In genomic region chr13:113360446-113360845, GRCh38 we compare ENCODE assay signal across 15 cellular contexts. TPM values are rescaled to one million over a fixed set of nuclear protein-coding genes. Genes with fewer than 3 reads are reported as not detected.
A peak's percentile ranks its signal among the peaks of the same experiment; 100 is the strongest.
DNase-seq lines count a peak whose midpoint lies in the region; ATAC-seq and TF ChIP-seq lines count a peak whose summit lies in the region.
"Had no signal": no experiment of that assay in that cellular context is flagged by ENCODE, and none has a peak within 500 bp of the region (broad histone marks: within the 10 kb centered on the region; RNA-seq: fewer than 3 reads in every experiment).

No MANE protein-coding gene starts in this region.

- no peak overlapping the region for H2AFZ ChIP-seq in neuronal stem cell (ENCODE audit: low read length)

- no peak for TF ChIP-seq POLR2A in testis (IDR thresholded peaks at IDR 0.05)
- TF ChIP-seq POLR2A in body of pancreas (IDR thresholded peaks at IDR 0.05): no peak

- peak; percentile 33 for DNase-seq in activated CD8-positive, alpha-beta memory T cell treated with anti-CD3 and anti-CD28 coated beads for 24 hours
- DNase-seq in activated CD8-positive, alpha-beta memory T cell treated with anti-CD3 and anti-CD28 coated beads, Interleukin-2, amount 50 U/mL, for 4 hours: no peak
- DNase-seq in left lobe of liver (ENCODE audit: low spot score) (peak; percentile 40), neuronal stem cell (ENCODE audit: low spot score) (no peak), testis (no peak), psoas muscle (no peak), RPMI8226 (no peak), body of pancreas (no peak)
- DNase-seq: AML-193; Caco-2; CD4-positive, alpha-beta T cell had no signal

- peak overlapping the region; percentile 41 for H2BK12ac ChIP-seq in neuronal stem cell (ENCODE audit: low read length)

- ATAC-seq in left lobe of liver (no peak), psoas muscle (no peak), body of pancreas (no peak)
- ATAC-seq: A549 had no signal

- H2BK15ac ChIP-seq in neuronal stem cell (ENCODE audit: low read length): no peak overlapping the region

- peaks cover 0 to 8% (median 0%) of the 10 kb centered on the region in 3 experiments for H3K27me3 ChIP-seq in neuronal stem cell (ENCODE audit: control insufficient read depth in 3 of 3, insufficient read depth in 3 of 3, low read depth in 1 of 3, low read length in 3 of 3)
- no peaks in the 10 kb centered on the region for H3K27me3 ChIP-seq in testis
- H3K27me3 ChIP-seq in psoas muscle (ENCODE audit: insufficient read depth in 3 of 3, low read length in 2 of 3): no peaks in the 10 kb centered on the region
- H3K27me3 ChIP-seq in body of pancreas: no peaks in the 10 kb centered on the region

- H2BK120ac ChIP-seq in neuronal stem cell (ENCODE audit: low read depth, low read length): no peak overlapping the region

- no peak overlapping the region for H4K8ac ChIP-seq in neuronal stem cell (ENCODE audit: low read depth, low read length)

- no peak overlapping the region for H3K14ac ChIP-seq in neuronal stem cell (ENCODE audit: low read length)

- no peak overlapping the region for H3K23ac ChIP-seq in neuronal stem cell (ENCODE audit: low read depth, low read length, poor library complexity)

- H3K4me3 ChIP-seq in neuronal stem cell (ENCODE audit: low read length in 2 of 2) (no peak overlapping the region), testis (no peak overlapping the region), psoas muscle (no peak overlapping the region), body of pancreas (no peak overlapping the region)
- H3K4me3 ChIP-seq: A549, HAP-1 had no signal

- TF ChIP-seq CTCF in testis (IDR thresholded peaks at IDR 0.05) (no peak), psoas muscle (IDR thresholded peaks at IDR 0.05) (no peak), body of pancreas (IDR thresholded peaks at IDR 0.05) (no peak)

- no CpG with 5 or more reads among the region's 6 CpGs for WGBS in neuronal stem cell (ENCODE audit: extremely low coverage in 2 of 2, insufficient read length in 2 of 2, insufficient replicate concordance in 1 of 2), 2 donors
- 82 to 85% methylated on average over 3 to 6 of the region's 6 CpGs for WGBS in testis, 2 donors
- WGBS in psoas muscle, 3 donors: 74 to 84% (median 78%) methylated on average over 6 of the region's 6 CpGs
- WGBS in body of pancreas, 2 donors: 88 to 97% methylated on average over 2 to 6 of the region's 6 CpGs

- H3K27ac ChIP-seq in neuronal stem cell (replicated peaks; ENCODE audit: low read length) (no peak overlapping the region), testis (peak overlapping the region; percentile 15 to 24), psoas muscle (no peak overlapping the region), body of pancreas (no peak overlapping the region)
- H3K27ac ChIP-seq: 22Rv1, A549, C4-2B had no signal

- peaks cover 6% of the 10 kb centered on the region for H3K79me1 ChIP-seq in neuronal stem cell (ENCODE audit: low read depth, low read length)

- H3K4me1 ChIP-seq in neuronal stem cell (ENCODE audit: control insufficient read depth in 2 of 2, insufficient read depth in 1 of 2, low read depth in 1 of 2, low read length in 2 of 2) (peaks cover 2 to 6% of the 10 kb centered on the region in 2 donors), testis (peaks cover 4% of the 10 kb centered on the region), psoas muscle (peaks cover 13% of the 10 kb centered on the region), body of pancreas (peaks cover 19% of the 10 kb centered on the region)
- H3K4me1 ChIP-seq: A549 had no signal

- H4K91ac ChIP-seq in neuronal stem cell (ENCODE audit: low read depth, low read length, poor library complexity): no peak overlapping the region

- no peak overlapping the region for H3K4ac ChIP-seq in neuronal stem cell (ENCODE audit: low read length)

- H3K4me2 ChIP-seq in neuronal stem cell (ENCODE audit: insufficient read depth, low read length, poor library complexity, severe bottlenecking): no peak overlapping the region
- H3K4me2 ChIP-seq: A549 had no signal

- no peak overlapping the region for H2BK5ac ChIP-seq in neuronal stem cell (ENCODE audit: low read length)

- peaks cover 0 to 3% of the 10 kb centered on the region in 2 donors for H3K9me3 ChIP-seq in neuronal stem cell (replicated peaks in 1 of 2; ENCODE audit: control insufficient read depth in 2 of 2, insufficient read depth in 1 of 2, low read depth in 1 of 2, low read length in 2 of 2)
- no peaks in the 10 kb centered on the region for H3K9me3 ChIP-seq in testis
- H3K9me3 ChIP-seq in psoas muscle: no peaks in the 10 kb centered on the region
- H3K9me3 ChIP-seq in body of pancreas: no peaks in the 10 kb centered on the region
- H3K9me3 ChIP-seq: A549, Caco-2, HAP-1 had no signal

- no peak overlapping the region for H2AK5ac ChIP-seq in neuronal stem cell (ENCODE audit: low read depth, low read length)

- no peak overlapping the region for H3K9ac ChIP-seq in neuronal stem cell (ENCODE audit: low read depth, low read length, poor library complexity)

- no peak overlapping the region for H3K18ac ChIP-seq in neuronal stem cell (ENCODE audit: low read length)

- peaks cover 1 to 6% of the 10 kb centered on the region in 2 donors for H3K36me3 ChIP-seq in neuronal stem cell (replicated peaks in 1 of 2; ENCODE audit: control insufficient read depth in 2 of 2, insufficient read depth in 2 of 2, low read length in 2 of 2)
- no peaks in the 10 kb centered on the region for H3K36me3 ChIP-seq in testis (ENCODE audit: low read depth, missing control alignments)
- H3K36me3 ChIP-seq in psoas muscle (ENCODE audit: insufficient read depth in 1 of 2, low read depth in 1 of 2): peaks cover 0 to 4% of the 10 kb centered on the region in 2 donors
- no peaks in the 10 kb centered on the region for H3K36me3 ChIP-seq in body of pancreas (replicated peaks in 1 of 2; ENCODE audit: insufficient read depth in 1 of 2, low read depth in 2 of 2)

- intact Hi-C loops in testis (cut with DNase I; ENCODE audit: low total_unique reads): no loop called here
- intact Hi-C loops in psoas muscle (cut with DNase I): no loop called here
- intact Hi-C loops in body of pancreas (cut with DNase I): no loop called here

RNA-seq across cellular contexts. Expression of gene GRTP1, which starts 3.5 kb away (rescaled TPM):
- total RNA-seq in left lobe of liver (38.3 TPM), testis (10 to 100 TPM; 19.1 to 25.7 TPM), psoas muscle (1 to 10 TPM; 1.5 to 4.5 (median 3.7) TPM), body of pancreas (1 to 10 TPM; 7.3 to 8.9 TPM)
- 10.2 TPM for polyA plus RNA-seq in neuronal stem cell (2013, experiment 1 of 2)
- 10.0 TPM for polyA plus RNA-seq in neuronal stem cell (2013, experiment 2 of 2)
- polyA plus RNA-seq in testis (ENCODE audit: insufficient read depth, low read depth, low replicate concordance) (18.7 TPM), psoas muscle (1 to 10 TPM; 4.3 to 4.7 (median 4.4) TPM)

Comparison
In these comparisons a context has a peak if more than half of its experiments do, and no peak if none do; other contexts are left out.
1. DNase-seq: peak in activated CD8-positive, alpha-beta memory T cell treated with anti-CD3 and anti-CD28 coated beads for 24 hours (single experiment) and left lobe of liver (single experiment); none in activated CD8-positive, alpha-beta memory T cell treated with anti-CD3 and anti-CD28 coated beads, Interleukin-2, amount 50 U/mL, for 4 hours (single experiment), neuronal stem cell (single experiment), testis (single experiment), psoas muscle (0 of 2), RPMI8226 (single experiment) and body of pancreas (0 of 4).
2. H3K27ac ChIP-seq: peak in testis (2 of 2); none in neuronal stem cell (single experiment), psoas muscle (single experiment) and body of pancreas (0 of 4).